ENCODE assay signal across 8 cellular contexts in genomic region chr11:71342951-71343827, GRCh38.
DNase-seq lines count a peak whose midpoint lies in the region; ATAC-seq, FAIRE-seq and TF ChIP-seq lines count a peak whose summit lies in the region.

No MANE protein-coding gene starts in this region.

- ATAC-seq in SK-N-SH treated with all-trans-retinoic acid at 6 μM for 48 hours: no peak
- peak; percentile 82 to 92 (median 89) for ATAC-seq in right lobe of liver
- no peak for ATAC-seq in GM21576 (IDR thresholded peaks at IDR 0.05; ENCODE audit: unreplicated experiment)
- no peak for ATAC-seq in effector memory CD8-positive, alpha-beta T cell (replicated peaks)

- DNase-seq in SK-N-SH (peak; percentile 74), LNCaP clone FGC (ENCODE audit: low read depth) (peak; percentile 17), astrocyte (ENCODE audit: low read depth) (no peak), right lobe of liver (peak; percentile 40 to 68 (median 63)), MV-4-11 (lab: John Stamatoyannopoulos, UW) (no peak)
- DNase-seq in effector memory CD8-positive, alpha-beta T cell: no peak

- peak; percentile 46 for TF ChIP-seq RAD21 in SK-N-SH (IDR thresholded peaks at IDR 0.05; ENCODE audit: low read length)

- no peak overlapping the region for H3K4me3 ChIP-seq in SK-N-SH (ENCODE audit: low read depth in 2 of 2, low read length in 1 of 2)
- no peak overlapping the region for H3K4me3 ChIP-seq in LNCaP clone FGC (ENCODE audit: low read depth, low read length)
- no peak overlapping the region for H3K4me3 ChIP-seq in astrocyte (ENCODE audit: insufficient read depth, low read depth, low read length)
- H3K4me3 ChIP-seq in right lobe of liver: no peak overlapping the region

- WGBS in SK-N-SH (ENCODE audit: low lambda C conversion rate): 48% methylated on average over 19 of the region's 20 CpGs
- 54% methylated on average over 13 of the region's 20 CpGs for WGBS in right lobe of liver (ENCODE audit: insufficient coverage, low coverage, low lambda C conversion rate, missing lambda C conversion rate)

- POLR2A ChIA-PET in SK-N-SH (lab: Yijun Ruan, JAX): no interaction called here

- TF ChIP-seq EP300 in SK-N-SH (IDR thresholded peaks at IDR 0.05; ENCODE audit: borderline replicate concordance in 1 of 2, low read depth in 1 of 2, low read length in 1 of 2): no peak

- H3K36me3 Mint-ChIP-seq in astrocyte (ENCODE audit: low read depth, unreplicated experiment): no peaks in the 10 kb centered on the region
- no peaks in the 10 kb centered on the region for H3K36me3 Mint-ChIP-seq in effector memory CD8-positive, alpha-beta T cell (ENCODE audit: insufficient read depth)

- H3K27ac ChIP-seq in SK-N-SH (ENCODE audit: low read depth in 2 of 2, low read length in 1 of 2) (no peak overlapping the region), astrocyte (ENCODE audit: low read depth, low read length) (no peak overlapping the region), right lobe of liver (no peak overlapping the region)

- H3K36me3 ChIP-seq in SK-N-SH (replicated peaks in 1 of 2; ENCODE audit: control insufficient read depth in 1 of 2, insufficient read depth in 2 of 2, low read length in 1 of 2) (no peaks in the 10 kb centered on the region), astrocyte (ENCODE audit: insufficient read depth, low read length) (no peaks in the 10 kb centered on the region), right lobe of liver (no peaks in the 10 kb centered on the region)

- H3K4me1 ChIP-seq in SK-N-SH (ENCODE audit: control insufficient read depth in 1 of 2, insufficient read depth in 2 of 2, low read depth in 1 of 2, low read length in 1 of 2) (no peaks in the 10 kb centered on the region; a peak in 1 of 4 replicates), astrocyte (ENCODE audit: insufficient read depth, low read length) (no peaks in the 10 kb centered on the region), right lobe of liver (peaks cover 0 to 5% (median 0%) of the 10 kb centered on the region in 4 donors)

- H2AFZ ChIP-seq in SK-N-SH (ENCODE audit: low read depth) (no peak overlapping the region), astrocyte (ENCODE audit: low read depth, low read length) (no peak overlapping the region)

- H3K4me3 Mint-ChIP-seq in astrocyte (ENCODE audit: unreplicated experiment): no peak overlapping the region
- no peak overlapping the region for H3K4me3 Mint-ChIP-seq in effector memory CD8-positive, alpha-beta T cell

- H3K9me3 ChIP-seq in SK-N-SH (no peaks in the 10 kb centered on the region), astrocyte (ENCODE audit: insufficient read depth, low read depth, low read length) (no peaks in the 10 kb centered on the region), right lobe of liver (no peaks in the 10 kb centered on the region)

- CTCF ChIA-PET in SK-N-SH (lab: Yijun Ruan, JAX): interaction anchor here (1.0 to 1.7 kb wide), 4 partner anchors 23 to 527 kb away, joined by 3 to 10 read pairs (median 4); no protein-coding TSS in a partner anchor

- FAIRE-seq in astrocyte (lab: Jason Lieb, UNC): no peak

- peaks cover 6% of the 10 kb centered on the region for H3K9me3 Mint-ChIP-seq in astrocyte (ENCODE audit: unreplicated experiment)
- no peaks in the 10 kb centered on the region for H3K9me3 Mint-ChIP-seq in effector memory CD8-positive, alpha-beta T cell

- H3K9ac ChIP-seq in SK-N-SH (no peak overlapping the region), astrocyte (ENCODE audit: low read length) (no peak overlapping the region)

- TF ChIP-seq CTCF in SK-N-SH (IDR thresholded peaks at IDR 0.05) (no peak), LNCaP clone FGC (IDR thresholded peaks at IDR 0.05; ENCODE audit: control insufficient read depth, extremely low read depth, insufficient read depth) (peak; percentile 78), astrocyte (IDR thresholded peaks at IDR 0.05; ENCODE audit: insufficient read depth, low read depth, low read length) (peak; percentile 26), right lobe of liver (IDR thresholded peaks at IDR 0.05) (peak; percentile 47 to 66 (median 51))

- H3K79me2 ChIP-seq in SK-N-SH (ENCODE audit: insufficient read depth) (no peaks in the 10 kb centered on the region), astrocyte (ENCODE audit: insufficient read depth, low read length) (no peaks in the 10 kb centered on the region)

- H3K9me2 ChIP-seq in SK-N-SH: no peaks in the 10 kb centered on the region

- H3F3A ChIP-seq in SK-N-SH (replicated peaks; ENCODE audit: insufficient read depth): no peaks in the 10 kb centered on the region

- no peak for TF ChIP-seq POLR2A in right lobe of liver (IDR thresholded peaks at IDR 0.05)

- no peaks in the 10 kb centered on the region for H3K4me1 Mint-ChIP-seq in astrocyte (ENCODE audit: low read depth, unreplicated experiment)
- no peaks in the 10 kb centered on the region for H3K4me1 Mint-ChIP-seq in effector memory CD8-positive, alpha-beta T cell (ENCODE audit: low read depth in 2 of 2)

- H4K20me1 ChIP-seq in SK-N-SH (ENCODE audit: insufficient read depth) (no peaks in the 10 kb centered on the region), astrocyte (ENCODE audit: insufficient read depth, low read length) (no peaks in the 10 kb centered on the region)

- H3K27me3 ChIP-seq in SK-N-SH (ENCODE audit: insufficient read depth): no peaks in the 10 kb centered on the region
- H3K27me3 ChIP-seq in astrocyte (ENCODE audit: insufficient read depth, low read length): peaks cover 5% of the 10 kb centered on the region
- H3K27me3 ChIP-seq in right lobe of liver: no peaks in the 10 kb centered on the region

- intact Hi-C loops in right lobe of liver (cut with DNase I): loop anchor here in 1 of 2 donors (10.0 kb wide), 1 partner anchor 228 kb away; no protein-coding TSS in a partner anchor

- peaks cover 64% of the 10 kb centered on the region for H3K27me3 Mint-ChIP-seq in astrocyte (ENCODE audit: low read depth, unreplicated experiment)
- H3K27me3 Mint-ChIP-seq in effector memory CD8-positive, alpha-beta T cell: peaks cover 44 to 78% of the 10 kb centered on the region in 2 donors

- no peak overlapping the region for H3K4me2 ChIP-seq in SK-N-SH
- no peak overlapping the region for H3K4me2 ChIP-seq in astrocyte (ENCODE audit: low read length)

- H3K27ac Mint-ChIP-seq in astrocyte (ENCODE audit: unreplicated experiment): no peak overlapping the region
- H3K27ac Mint-ChIP-seq in effector memory CD8-positive, alpha-beta T cell: no peak overlapping the region

TF ChIP-seq in SK-N-SH, 30 proteins besides CTCF, POLR2A, EP300 and RAD21:
- no peak for TF ChIP-seq CHD2 (IDR thresholded peaks at IDR 0.05; ENCODE audit: low read length, partially characterized antibody)
- no peak for TF ChIP-seq FOSL2 (IDR thresholded peaks at IDR 0.05; ENCODE audit: borderline replicate concordance, low read depth)
- TF ChIP-seq ZBTB33 (IDR thresholded peaks at IDR 0.05; ENCODE audit: borderline replicate concordance, low read depth): no peak

TF ChIP-seq in SK-N-SH treated with all-trans-retinoic acid at 6 μM for 48 hours, 23 proteins besides CTCF, POLR2A, EP300 and RAD21:
- no peak for TF ChIP-seq CSDC2 (CRISPR knock-in tag; IDR thresholded peaks at IDR 0.05)
- TF ChIP-seq CREB5 (CRISPR knock-in tag; IDR thresholded peaks at IDR 0.05; ENCODE audit: low read depth): no peak
- TF ChIP-seq TOX (CRISPR knock-in tag; IDR thresholded peaks at IDR 0.05; ENCODE audit: borderline replicate concordance): no peak
- TF ChIP-seq ZNF8 (CRISPR knock-in tag; IDR thresholded peaks at IDR 0.05): no peak
- TF ChIP-seq ISL1 (CRISPR knock-in tag; IDR thresholded peaks at IDR 0.05): no peak
- no peak for TF ChIP-seq CSRNP3 (CRISPR knock-in tag; IDR thresholded peaks at IDR 0.05)
- TF ChIP-seq ZFP3 (CRISPR knock-in tag; IDR thresholded peaks at IDR 0.05): no peak
- TF ChIP-seq ZC3H10 (CRISPR knock-in tag; IDR thresholded peaks at IDR 0.05): no peak

Comparison
In these comparisons a context has a peak if more than half of its experiments do, and no peak if none do; other contexts are left out.
1. DNase-seq: peak in SK-N-SH (single experiment), LNCaP clone FGC (single experiment) and right lobe of liver (3 of 3); none in astrocyte (single experiment), MV-4-11 (single experiment) and effector memory CD8-positive, alpha-beta T cell (0 of 3).
2. ATAC-seq: peak in right lobe of liver (4 of 4); none in SK-N-SH treated with all-trans-retinoic acid at 6 μM for 48 hours (single experiment), GM21576 (single experiment) and effector memory CD8-positive, alpha-beta T cell (single experiment).